In the genomic region with DNA sequence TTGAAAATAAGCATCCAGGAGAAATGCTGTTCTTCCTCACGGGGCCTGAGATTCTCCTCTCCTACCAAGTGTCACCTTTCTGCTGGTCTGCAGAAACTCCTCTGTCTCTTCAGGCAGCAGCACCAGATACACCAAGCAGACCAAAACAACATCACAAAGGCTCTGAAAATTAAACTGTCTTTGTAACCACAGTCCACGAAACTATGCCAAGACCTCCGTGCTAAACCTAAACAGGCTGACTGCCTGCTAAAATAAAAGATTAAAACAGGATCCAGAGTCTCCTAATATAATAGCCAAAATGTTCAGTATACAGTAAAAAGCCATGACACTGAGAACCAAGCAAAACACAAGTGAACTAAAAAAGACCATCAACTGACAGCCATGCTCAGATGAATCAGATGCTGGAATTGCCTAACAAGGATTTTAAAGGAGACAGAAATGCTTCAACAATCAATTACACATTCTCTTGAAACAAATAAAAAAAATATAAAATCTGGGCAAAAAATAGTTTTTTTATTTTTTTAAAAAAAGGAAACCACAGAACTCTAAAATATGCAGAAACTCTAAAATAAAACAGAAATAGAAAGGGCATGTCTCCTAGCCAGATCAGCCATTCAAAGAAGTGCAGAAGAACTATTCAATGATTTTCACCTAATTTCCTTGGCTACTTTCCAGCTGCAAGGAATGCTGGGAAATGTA, we compare ENCODE assay signal across 17 cellular contexts. TPM values are rescaled to one million over a fixed set of nuclear protein-coding genes. Genes with fewer than 3 reads are reported as not detected.
A peak's percentile ranks its signal among the peaks of the same experiment; 100 is the strongest.
DNase-seq lines count a peak whose midpoint lies in the region; ATAC-seq and TF ChIP-seq lines count a peak whose summit lies in the region.
"Had no signal": no experiment of that assay in that cellular context is flagged by ENCODE, and none has a peak within 500 bp of the region (broad histone marks: within the 10 kb centered on the region; RNA-seq: fewer than 3 reads in every experiment).

No MANE protein-coding gene starts in this region.

- no peak overlapping the region for H2AFZ ChIP-seq in hepatocyte
- no peak overlapping the region for H2AFZ ChIP-seq in PC-9

- in situ Hi-C loops in SK-MEL-5 (cut with HindIII; ENCODE audit: low pct_unique_long_range_greater_than_20kb, low sequenced_read_pairs): no loop called here

- H4K20me1 ChIP-seq in hepatocyte (ENCODE audit: insufficient read depth, poor library complexity, severe bottlenecking) (no peaks in the 10 kb centered on the region), PC-9 (ENCODE audit: insufficient read depth) (no peaks in the 10 kb centered on the region)

- no peak overlapping the region for H3K27ac ChIP-seq in hepatocyte
- peak overlapping the region; percentile 22 for H3K27ac ChIP-seq in rectal smooth muscle tissue (ENCODE audit: low read depth, low read length)
- H3K27ac ChIP-seq in PC-9: no peak overlapping the region
- H3K27ac ChIP-seq: SJSA1 had no signal

- POLR2A ChIA-PET in PC-9 (lab: Charles Lee; ENCODE audit: unreplicated experiment): no interaction called here

- H3K36me3 ChIP-seq in hepatocyte (replicated peaks; ENCODE audit: insufficient read depth, low read depth) (no peaks in the 10 kb centered on the region), rectal smooth muscle tissue (ENCODE audit: control insufficient read depth, insufficient read depth, low read length) (no peaks in the 10 kb centered on the region), PC-9 (ENCODE audit: low read depth) (no peaks in the 10 kb centered on the region)
- H3K36me3 ChIP-seq: BE2C, SJSA1 had no signal

- CTCF ChIA-PET in PC-9 (lab: Charles Lee): no interaction called here

- H3K79me2 ChIP-seq in hepatocyte (no peaks in the 10 kb centered on the region), PC-9 (ENCODE audit: low read depth) (no peaks in the 10 kb centered on the region)

- peak; percentile 6 for DNase-seq in Ammon's horn (ENCODE audit: low spot score)
- peak; percentile 44 for DNase-seq in SK-MEL-5 (ENCODE audit: low read depth, low spot score)
- peak; percentile 43 for DNase-seq in hepatocyte (ENCODE audit: low spot score)
- no peak for DNase-seq in PC-9
- DNase-seq in NCI-H1417 (lab: John Stamatoyannopoulos, UW): no peak
- DNase-seq: BE2C; CD4-positive, alpha-beta T cell; DMS79; GOT3; HFFc6; IMR-90; SW 1271 had no signal

- H3K9me2 ChIP-seq in hepatocyte (replicated peaks; ENCODE audit: insufficient read depth) (no peaks in the 10 kb centered on the region), PC-9 (ENCODE audit: insufficient read depth) (no peaks in the 10 kb centered on the region)

- no peak overlapping the region for H3K9ac ChIP-seq in rectal smooth muscle tissue (ENCODE audit: low read length)

- no TSS peak for BruUV-seq in PC-9 (replicated peaks; lab: Mats Ljungman, UMichigan)

- 69% methylated on average over 3 of the region's 3 CpGs for WGBS in hepatocyte (ENCODE audit: low lambda C conversion rate, missing lambda C conversion rate)

- intact Hi-C loops in PC-9 (cut with micrococcal nuclease; ENCODE audit: unreplicated experiment): no loop called here

- H3K4me2 ChIP-seq in hepatocyte (no peak overlapping the region), PC-9 (no peak overlapping the region)

- ATAC-seq in GM19455 (IDR thresholded peaks at IDR 0.05; ENCODE audit: unreplicated experiment): no peak

- no peak overlapping the region for H3K4me3 ChIP-seq in hepatocyte
- H3K4me3 ChIP-seq in rectal smooth muscle tissue (ENCODE audit: low read length): no peak overlapping the region
- H3K4me3 ChIP-seq in PC-9: no peak overlapping the region
- H3K4me3 ChIP-seq: SJSA1 had no signal

- H3K9me3 ChIP-seq in hepatocyte (ENCODE audit: low read depth): no peaks in the 10 kb centered on the region
- no peaks in the 10 kb centered on the region for H3K9me3 ChIP-seq in PC-9 (ENCODE audit: insufficient read depth, low read depth)
- H3K9me3 ChIP-seq: BE2C, SJSA1 had no signal

- H3F3A ChIP-seq in PC-9 (ENCODE audit: insufficient read depth, low read depth): no peaks in the 10 kb centered on the region

- H3K27me3 ChIP-seq in hepatocyte (no peaks in the 10 kb centered on the region), rectal smooth muscle tissue (ENCODE audit: control insufficient read depth, insufficient read depth, low read length) (no peaks in the 10 kb centered on the region), PC-9 (ENCODE audit: insufficient read depth, low read depth) (no peaks in the 10 kb centered on the region)
- H3K27me3 ChIP-seq: BE2C, SJSA1 had no signal

- TF ChIP-seq CTCF in hepatocyte (IDR thresholded peaks at IDR 0.05; ENCODE audit: poor library complexity): no peak
- no peak for TF ChIP-seq CTCF in PC-9 (conservative IDR thresholded peaks at IDR 0.05)

- H3K4me1 ChIP-seq in hepatocyte (ENCODE audit: insufficient read depth) (peaks cover 7% of the 10 kb centered on the region), rectal smooth muscle tissue (ENCODE audit: control insufficient read depth, insufficient read depth, low read length) (peaks cover 4% of the 10 kb centered on the region), PC-9 (replicated peaks; ENCODE audit: insufficient read depth) (no peaks in the 10 kb centered on the region)
- H3K4me1 ChIP-seq: SJSA1 had no signal

RNA-seq across cellular contexts. Expression of a gene that starts 50.3 kb away (rescaled TPM):
- total RNA-seq in SK-MEL-5 (2014; rRNA removed; shearing (Covaris generic)): not detected in 2 replicates
- polyA plus RNA-seq in SK-MEL-5 (2015; cell fraction: cytosol; rRNA removed): 0.07 TPM in 1 of 2 replicates, not detected in the other
- not detected in 2 replicates for polyA plus RNA-seq in SK-MEL-5 (2015; cell fraction: nucleus; rRNA removed)
- total RNA-seq in hepatocyte (9.4 and 11.8 TPM in 2 replicates), PC-9 (2021) (not detected in 2 replicates)
- 23.6 and 38.1 TPM in 2 replicates for polyA plus RNA-seq in hepatocyte
- total RNA-seq: CD4-positive, alpha-beta T cell; HFFc6; IMR-90; LHCN-M2 had no signal
- polyA plus RNA-seq: AG04450, IMR-90 had no signal

Comparison
In these comparisons a context has a peak if more than half of its experiments do, and no peak if none do; other contexts are left out.
1. DNase-seq: peak in Ammon's horn (single experiment), SK-MEL-5 (single experiment) and hepatocyte (single experiment); none in PC-9 (0 of 2) and NCI-H1417 (0 of 3).
2. RNA of a gene that starts 50.3 kb away (total RNA-seq): 9.4 to 11.8 TPM in hepatocyte; not detected in SK-MEL-5 and not detected in PC-9; every median in the first group is over 10 times any median in the second.